Comparison of ENCODE assay signal across 11 cellular contexts in the genomic region with DNA sequence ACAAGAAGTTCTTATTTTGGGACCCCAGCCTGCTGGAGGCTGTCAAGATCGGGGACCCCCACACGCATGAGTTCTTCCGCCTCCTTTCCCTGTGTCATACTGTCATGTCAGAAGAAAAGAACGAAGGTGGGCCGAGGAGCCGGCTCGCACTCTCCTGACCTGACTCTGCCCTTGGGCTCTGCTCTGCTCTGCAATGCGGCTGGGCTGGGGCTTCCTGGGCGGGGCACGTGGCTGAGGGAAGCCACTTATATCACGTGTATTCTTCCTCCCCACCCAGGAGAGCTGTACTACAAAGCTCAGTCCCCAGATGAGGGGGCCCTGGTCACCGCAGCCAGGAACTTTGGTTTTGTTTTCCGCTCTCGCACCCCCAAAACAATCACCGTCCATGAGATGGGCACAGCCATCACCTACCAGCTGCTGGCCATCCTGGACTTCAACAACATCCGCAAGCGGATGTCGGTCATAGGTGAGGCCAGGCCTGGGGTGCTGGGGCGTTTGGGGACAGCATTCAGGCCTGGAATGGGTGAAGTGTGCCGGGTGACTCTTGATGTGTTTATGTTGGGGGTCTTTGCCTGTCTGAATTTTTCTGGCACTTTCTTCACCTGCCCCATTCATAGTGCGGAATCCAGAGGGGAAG. TPM values are rescaled to one million over a fixed set of nuclear protein-coding genes. Genes with fewer than 3 reads are reported as not detected.
DNase-seq lines count a peak whose midpoint lies in the region; ATAC-seq, FAIRE-seq and TF ChIP-seq lines count a peak whose summit lies in the region.
"Had no signal": no experiment of that assay in that cellular context is flagged by ENCODE, and none has a peak within 500 bp of the region (broad histone marks: within the 10 kb centered on the region; RNA-seq: fewer than 3 reads in every experiment).

No MANE protein-coding gene starts in this region.

- H3K9me3 Mint-ChIP-seq in activated T-helper 2 cell treated with anti-CD3 and anti-CD28 coated beads, Interferon-gamma antibody, Interleukin-2, Interleukin-4, amounts not matched to agents 10 μg/mL and 5 μg/mL and 100 μg/mL, durations not matched to agents 14 hours and 24 hours and 36 hours = no peaks in the 10 kb centered on the region

- no peaks in the 10 kb centered on the region for H3K27me3 Mint-ChIP-seq in activated T-helper 2 cell treated with anti-CD3 and anti-CD28 coated beads, Interferon-gamma antibody, Interleukin-2, Interleukin-4, amounts not matched to agents 10 μg/mL and 5 μg/mL and 100 μg/mL, durations not matched to agents 14 hours and 24 hours and 36 hours (ENCODE audit: low read depth)

- peak overlapping the region; percentile 89 for H3K27ac Mint-ChIP-seq in activated T-helper 2 cell treated with anti-CD3 and anti-CD28 coated beads, Interferon-gamma antibody, Interleukin-2, Interleukin-4, amounts not matched to agents 10 μg/mL and 5 μg/mL and 100 μg/mL, durations not matched to agents 14 hours and 24 hours and 36 hours

- no peaks in the 10 kb centered on the region for H3K27me3 ChIP-seq in lower lobe of right lung (ENCODE audit: low read depth)

- H3K4me3 ChIP-seq in lower lobe of right lung = peak overlapping the region; percentile 3

- no peak for FAIRE-seq in HTR-8/SVneo (lab: Jason Lieb, UNC)
- FAIRE-seq: GM19239, islet of Langerhans had no signal

- no peaks in the 10 kb centered on the region for H3K9me3 ChIP-seq in lower lobe of right lung
- H3K9me3 ChIP-seq: SK-N-SH had no signal

- H3K27ac ChIP-seq in lower lobe of right lung = peak overlapping the region; percentile 28

- H3K4me1 ChIP-seq in lower lobe of right lung = peaks cover 25% of the 10 kb centered on the region

- H3K36me3 ChIP-seq in lower lobe of right lung = peaks cover 94% of the 10 kb centered on the region

- peak overlapping the region; percentile 52 for H3K4me3 Mint-ChIP-seq in activated T-helper 2 cell treated with anti-CD3 and anti-CD28 coated beads, Interferon-gamma antibody, Interleukin-2, Interleukin-4, amounts not matched to agents 10 μg/mL and 5 μg/mL and 100 μg/mL, durations not matched to agents 14 hours and 24 hours and 36 hours (ENCODE audit: low read depth)

- H3K4me1 Mint-ChIP-seq in activated T-helper 2 cell treated with anti-CD3 and anti-CD28 coated beads, Interferon-gamma antibody, Interleukin-2, Interleukin-4, amounts not matched to agents 10 μg/mL and 5 μg/mL and 100 μg/mL, durations not matched to agents 14 hours and 24 hours and 36 hours (ENCODE audit: low read depth) = peaks cover 60% of the 10 kb centered on the region

- TF ChIP-seq CTCF in lower lobe of right lung (IDR thresholded peaks at IDR 0.05) = no peak

- peak; percentile 69 for ATAC-seq in lower lobe of right lung

- peaks cover 92% of the 10 kb centered on the region for H3K36me3 Mint-ChIP-seq in activated T-helper 2 cell treated with anti-CD3 and anti-CD28 coated beads, Interferon-gamma antibody, Interleukin-2, Interleukin-4, amounts not matched to agents 10 μg/mL and 5 μg/mL and 100 μg/mL, durations not matched to agents 14 hours and 24 hours and 36 hours (ENCODE audit: low read depth)

- intact Hi-C loops in activated T-helper 2 cell treated with anti-CD3 and anti-CD28 coated beads, Interferon-gamma antibody, Interleukin-2, Interleukin-4, amounts not matched to agents 10 μg/mL and 5 μg/mL and 100 μg/mL, durations not matched to agents 14 hours and 24 hours and 36 hours (cut with micrococcal nuclease) = no loop called here
- intact Hi-C loops in lower lobe of right lung (cut with DNase I) (no loop called here), posterior vena cava (cut with DNase I) (loop anchor here in 1 of 2 donors (5.0 kb wide), 1 partner anchor 76 kb away; no protein-coding TSS in a partner anchor)

- DNase-seq in T-helper 22 cell (ENCODE audit: low read depth) = peak; percentile 68
- DNase-seq in activated T-helper 2 cell treated with anti-CD3 and anti-CD28 coated beads, Interferon-gamma antibody, Interleukin-2, Interleukin-4, amounts not matched to agents 10 μg/mL and 5 μg/mL and 100 μg/mL, durations not matched to agents 14 hours and 24 hours and 36 hours (ENCODE audit: low spot score) = peak; percentile 70
- peak; percentile 64 for DNase-seq in lower lobe of right lung
- peak; percentile 51 to 65 for DNase-seq in stimulated activated CD8-positive, alpha-beta memory T cell treated with anti-CD3 and anti-CD28 coated beads, Interleukin-7, amount 100 ng/mL, for 48 hours (ENCODE audit: extremely low read depth in 1 of 2, low read depth in 1 of 2)
- no peak for DNase-seq in HTR-8/SVneo (ENCODE audit: insufficient read length, low spot score)
- no peak for DNase-seq in posterior vena cava (ENCODE audit: low spot score)
- DNase-seq in NCI-H526 treated with DMSO at 0.1 percent for 48 hours (lab: John Stamatoyannopoulos, UW) = no peak
- no peak for DNase-seq in SHP77 (lab: John Stamatoyannopoulos, UW)
- DNase-seq: SK-N-SH had no signal

RNA-seq across cellular contexts. Expression of gene ATP8B2, which starts 17.6 kb away (rescaled TPM):
- total RNA-seq in activated T-helper 2 cell treated with anti-CD3 and anti-CD28 coated beads, Interferon-gamma antibody, Interleukin-2, Interleukin-4, amounts not matched to agents 10 μg/mL and 5 μg/mL and 100 μg/mL, durations not matched to agents 14 hours and 24 hours and 36 hours = 44.0 and 47.0 TPM in 2 replicates
- 26.0 TPM for total RNA-seq in lower lobe of right lung
- 100 to 1,000 TPM; 130 to 153 TPM for total RNA-seq in posterior vena cava

RNA-seq across cellular contexts. Expression of gene AQP10, which starts 22.1 kb away (rescaled TPM):
- not detected in 2 replicates for total RNA-seq in activated T-helper 2 cell treated with anti-CD3 and anti-CD28 coated beads, Interferon-gamma antibody, Interleukin-2, Interleukin-4, amounts not matched to agents 10 μg/mL and 5 μg/mL and 100 μg/mL, durations not matched to agents 14 hours and 24 hours and 36 hours
- total RNA-seq in lower lobe of right lung = 0.47 TPM
- under 1 TPM in 1 of 2 donors, not detected in 1; 0.24 TPM for total RNA-seq in posterior vena cava

Comparison
In these comparisons a context has a peak if more than half of its experiments do, and no peak if none do; other contexts are left out.
1. DNase-seq: peak in T-helper 22 cell (single experiment), activated T-helper 2 cell treated with anti-CD3 and anti-CD28 coated beads, Interferon-gamma antibody, Interleukin-2, Interleukin-4, amounts not matched to agents 10 μg/mL and 5 μg/mL and 100 μg/mL, durations not matched to agents 14 hours and 24 hours and 36 hours (single experiment), lower lobe of right lung (single experiment) and stimulated activated CD8-positive, alpha-beta memory T cell treated with anti-CD3 and anti-CD28 coated beads, Interleukin-7, amount 100 ng/mL, for 48 hours (2 of 2); none in HTR-8/SVneo (single experiment), posterior vena cava (single experiment), NCI-H526 treated with DMSO at 0.1 percent for 48 hours (single experiment) and SHP77 (0 of 2).